1 cellular context compared by ENCODE assay signal in the genomic region with DNA sequence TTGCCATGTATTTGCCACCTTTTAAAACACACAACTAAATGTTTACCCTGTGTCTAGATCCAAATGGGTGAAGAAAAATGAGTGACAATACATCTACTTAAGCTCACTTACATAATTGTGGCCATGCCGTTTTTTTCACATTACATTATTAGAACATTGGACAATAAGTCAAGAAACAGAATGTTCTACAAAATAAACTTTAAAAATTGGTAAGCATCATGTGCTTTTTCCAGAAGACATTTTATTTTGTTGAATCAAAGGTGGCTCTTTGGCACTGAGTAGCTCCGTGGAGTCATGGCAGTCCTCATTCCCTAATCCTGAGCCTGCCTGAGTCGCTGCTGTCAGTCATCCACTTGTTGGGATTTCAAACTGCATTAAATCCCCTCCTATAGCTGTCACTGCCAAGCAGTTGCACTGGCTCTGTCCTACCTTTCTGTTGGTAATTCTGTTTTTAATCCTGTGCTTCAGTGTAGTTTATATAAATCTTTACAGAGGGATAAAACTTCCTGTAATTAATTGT.
A peak's percentile ranks its signal among the peaks of the same experiment; 100 is the strongest.
TF ChIP-seq lines count a peak whose summit lies in the region.

No MANE protein-coding gene starts in this region.

TF ChIP-seq in endothelial cell of umbilical vein, 7 proteins besides CTCF, POLR2A, EP300 and RAD21:
- TF ChIP-seq GATA2 (IDR thresholded peaks at IDR 0.05; ENCODE audit: insufficient read depth, insufficient read length, low read depth, low read length) (no peak), POLR2AphosphoS5 (IDR thresholded peaks at IDR 0.05; ENCODE audit: insufficient read depth, low read depth, low read length) (peak; percentile 29)
